In genomic region chr1:202460133-202460495, GRCh38 we compare ENCODE assay signal across 7 cellular contexts.
DNase-seq lines count a peak whose midpoint lies in the region; ATAC-seq and TF ChIP-seq lines count a peak whose summit lies in the region.
"Not testable (repeated sequence)": the region's sequence is repeated elsewhere in the genome, so short reads cannot be mapped to it uniquely, and the experiment has no call there.

No MANE protein-coding gene starts in this region.

- not testable (repeated sequence) for TF ChIP-seq POLR2A in gastrocnemius medialis (IDR thresholded peaks at IDR 0.05)

- H3K9me3 Mint-ChIP-seq in chondrocyte (ENCODE audit: low read depth), result not testable (repeated sequence)

- H3K27ac ChIP-seq in gastrocnemius medialis, result peak overlapping the region; percentile 79 to 85 (median 80)

- peaks cover 12% of the 10 kb centered on the region for H3K4me1 ChIP-seq in adipocyte (ENCODE audit: control insufficient read depth, insufficient read depth, low read length)
- H3K4me1 ChIP-seq in gastrocnemius medialis, result peaks cover 58 to 68% of the 10 kb centered on the region in 2 donors

- in situ Hi-C loops in gastrocnemius medialis (cut with MboI; ENCODE audit: low sequenced_read_pairs in 4 of 4), result loop anchor here in 1 of 4 donors (25.0 kb wide), 1 partner anchor 123 kb away; the partner anchor contains the start of genes PPP1R12B and UBE2T

- H3K36me3 ChIP-seq in adipocyte (ENCODE audit: control insufficient read depth, insufficient read depth, low read length, severe bottlenecking); gastrocnemius medialis: not testable (repeated sequence)

- H3K4me3 ChIP-seq in adipocyte (ENCODE audit: low read length); gastrocnemius medialis: not testable (repeated sequence)

- H3K4me1 Mint-ChIP-seq in chondrocyte (ENCODE audit: low read depth), result peaks cover 50% of the 10 kb centered on the region

- H3K9ac ChIP-seq in adipocyte (ENCODE audit: low read length), result not testable (repeated sequence)

- DNase-seq in EL (peak; percentile 46), NCI-H226 (peak; percentile 41), adipocyte (ENCODE audit: low read depth) (peak; percentile 74), fibroblast of peridontal ligament (ENCODE audit: extremely low read depth) (peak; percentile 77)
- DNase-seq in chondrocyte (ENCODE audit: low spot score); left ventricle myocardium superior; gastrocnemius medialis: not testable (repeated sequence)

- H3K9me3 ChIP-seq in adipocyte (ENCODE audit: control insufficient read depth, low read length); gastrocnemius medialis: not testable (repeated sequence)

- not testable (repeated sequence) for H3K36me3 Mint-ChIP-seq in chondrocyte (ENCODE audit: low read depth)

- H3K4me3 Mint-ChIP-seq in chondrocyte (ENCODE audit: unreplicated experiment), result not testable (repeated sequence)

- not testable (repeated sequence) for TF ChIP-seq CTCF in chondrocyte (IDR thresholded peaks at IDR 0.05); gastrocnemius medialis (IDR thresholded peaks at IDR 0.05 in 4 of 5, conservative IDR thresholded peaks at IDR 0.05 in 1 of 5)

- H3K27ac Mint-ChIP-seq in chondrocyte (ENCODE audit: unreplicated experiment), result peak overlapping the region; percentile 93

- intact Hi-C loops in left ventricle myocardium superior (cut with micrococcal nuclease), result not testable (repeated sequence)
- intact Hi-C loops in gastrocnemius medialis (cut with DNase I; ENCODE audit: low total_unique reads), result loop anchor here (5.0 to 10.0 kb wide), 3 partner anchors 115 to 165 kb away; partner anchors contain the start of gene UBE2T

- not testable (repeated sequence) for H3K27me3 Mint-ChIP-seq in chondrocyte (ENCODE audit: low read depth)

- peak; percentile 17 for ATAC-seq in left ventricle myocardium superior
- ATAC-seq in gastrocnemius medialis, result not testable (repeated sequence)

- not testable (repeated sequence) for H3K27me3 ChIP-seq in adipocyte (replicated peaks; ENCODE audit: control insufficient read depth, insufficient read depth, low read length); gastrocnemius medialis
